Comparison of ENCODE assay signal across 10 cellular contexts in the genomic region with DNA sequence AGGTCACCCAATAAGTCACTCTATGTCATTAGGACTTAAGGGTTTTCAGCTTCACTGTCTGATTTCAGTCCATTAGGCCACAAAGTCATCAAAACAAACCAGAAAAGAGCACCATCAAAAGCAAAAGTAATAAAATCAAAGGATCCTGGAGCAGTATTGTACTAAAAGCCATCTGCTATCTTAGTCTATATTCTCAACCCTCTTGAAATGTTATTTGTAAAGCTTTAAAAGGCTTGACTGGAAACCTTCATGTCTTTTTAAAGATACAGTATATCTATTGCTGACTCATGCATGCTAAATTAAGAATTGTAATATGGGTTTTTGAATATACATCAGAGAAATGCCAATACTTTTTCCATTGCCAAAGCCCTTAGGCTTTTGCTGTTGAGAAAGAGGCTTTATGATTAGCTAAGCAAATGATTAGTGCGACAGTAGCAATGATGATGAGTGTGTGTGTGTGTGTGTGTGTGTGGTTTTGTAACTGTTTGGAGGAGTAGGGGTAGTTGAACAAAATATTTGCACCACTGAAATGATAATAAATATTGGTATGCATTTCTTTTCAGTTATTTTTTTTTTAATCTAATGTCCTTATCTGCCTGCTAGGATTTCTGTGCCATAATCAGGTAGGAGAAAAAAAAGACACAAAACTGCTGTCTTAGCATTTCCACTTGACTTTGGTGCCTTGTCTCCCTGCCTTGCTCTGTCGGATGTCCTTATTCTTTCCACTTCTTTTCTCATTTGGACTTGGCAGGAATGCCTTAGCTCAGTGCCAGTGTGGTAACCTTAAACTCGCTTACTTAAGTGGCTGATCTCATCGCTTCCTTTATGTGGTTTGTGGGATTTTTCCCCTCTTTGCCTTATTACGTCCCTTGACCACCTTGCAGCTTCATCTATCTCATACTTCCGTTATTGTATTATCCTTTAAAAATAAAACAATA.
DNase-seq lines count a peak whose midpoint lies in the region; ATAC-seq, FAIRE-seq and TF ChIP-seq lines count a peak whose summit lies in the region.
"Had no signal": no experiment of that assay in that cellular context is flagged by ENCODE, and none has a peak within 500 bp of the region (broad histone marks: within the 10 kb centered on the region; RNA-seq: fewer than 3 reads in every experiment).

No MANE protein-coding gene starts in this region.

- H2AK9ac ChIP-seq in IMR-90 (replicated peaks; ENCODE audit: low read depth, low read length, poor library complexity), result no peak overlapping the region

- H3K4ac ChIP-seq in IMR-90 (ENCODE audit: low read depth, low read length), result no peak overlapping the region

- intact Hi-C loops in IMR-90 (cut with micrococcal nuclease), result no loop called here
- intact Hi-C loops in PC-3 (cut with micrococcal nuclease), result no loop called here
- intact Hi-C loops in endothelial cell of umbilical vein (cut with micrococcal nuclease), result no loop called here
- intact Hi-C loops in uterus (cut with DNase I; ENCODE audit: low total_unique reads), result no loop called here

- no peak overlapping the region for H2BK20ac ChIP-seq in IMR-90 (ENCODE audit: low read depth, low read length)

- DNase-seq in IMR-90 (peak; percentile 78), PC-3 (peak; percentile 12), endothelial cell of umbilical vein (ENCODE audit: low read depth, low spot score) (peak; percentile 2), retinal pigment epithelial cell (ENCODE audit: low read depth) (peak; percentile 48), activated gamma-delta T cell treated with Interleukin-2 at 50 U/mL for 16 hours (no peak), cerebellar cortex (ENCODE audit: low spot score) (no peak), uterus (no peak)
- DNase-seq in activated CD4-positive, alpha-beta T cell treated with anti-CD3 and anti-CD28 coated beads for 1 hour, result no peak
- DNase-seq: NCI-H2081 had no signal

- in situ Hi-C loops in IMR-90 (cut with MboI; ENCODE audit: low sequenced_read_pairs), result no loop called here

- no peaks in the 10 kb centered on the region for H3K27me3 ChIP-seq in IMR-90 (ENCODE audit: control insufficient read depth, insufficient read depth, low read length)
- H3K27me3 ChIP-seq in PC-3 (ENCODE audit: low read length), result no peaks in the 10 kb centered on the region
- H3K27me3 ChIP-seq in endothelial cell of umbilical vein (ENCODE audit: control insufficient read depth in 2 of 2, insufficient read depth in 2 of 2, low read length in 2 of 2), result no peaks in the 10 kb centered on the region
- no peaks in the 10 kb centered on the region for H3K27me3 ChIP-seq in uterus

- ATAC-seq in IMR-90 (ENCODE audit: low read depth) (peak; percentile 33), PC-3 (no peak)

- H4K20me1 ChIP-seq in IMR-90 (ENCODE audit: insufficient read depth, low read length) (no peaks in the 10 kb centered on the region), PC-3 (ENCODE audit: low read length) (no peaks in the 10 kb centered on the region), endothelial cell of umbilical vein (replicated peaks; ENCODE audit: control insufficient read depth, extremely low read depth, insufficient read depth, low read length) (no peaks in the 10 kb centered on the region)

- H3K4me2 ChIP-seq in IMR-90 (ENCODE audit: low read depth, low read length), result no peak overlapping the region; the same call in 1 of the 2 replicates
- no peak overlapping the region for H3K4me2 ChIP-seq in PC-3 (ENCODE audit: low read length)
- no peak overlapping the region for H3K4me2 ChIP-seq in endothelial cell of umbilical vein (ENCODE audit: insufficient read depth, low read length)

- H2AFZ ChIP-seq in IMR-90 (replicated peaks; ENCODE audit: low read length, poor library complexity) (no peak overlapping the region), PC-3 (ENCODE audit: low read length) (no peak overlapping the region), endothelial cell of umbilical vein (ENCODE audit: low read depth, low read length) (no peak overlapping the region)

- H3K4me3 ChIP-seq in IMR-90 (ENCODE audit: insufficient read depth, low read depth, low read length) (no peak overlapping the region), PC-3 (ENCODE audit: low read length) (no peak overlapping the region), endothelial cell of umbilical vein (replicated peaks in 1 of 3; ENCODE audit: insufficient read depth in 1 of 3, low read depth in 1 of 3, low read length in 3 of 3) (no peak overlapping the region), retinal pigment epithelial cell (ENCODE audit: low read length) (no peak overlapping the region), uterus (no peak overlapping the region)
- H3K4me3 ChIP-seq: SK-N-MC had no signal

- dilution Hi-C loops in IMR-90 (cut with HindIII; ENCODE audit: low sequenced_read_pairs, unreplicated experiment) (no loop called here), endothelial cell of umbilical vein (cut with MboI; ENCODE audit: extremely low pct_ligation_motif_present, low sequenced_read_pairs) (no loop called here)

- H4K8ac ChIP-seq in IMR-90 (ENCODE audit: low read depth in 2 of 2, low read length in 2 of 2), result no peak overlapping the region

- no peak overlapping the region for H3K27ac ChIP-seq in IMR-90 (ENCODE audit: insufficient read depth, low read length)
- no peak overlapping the region for H3K27ac ChIP-seq in PC-3 (ENCODE audit: low read length)
- H3K27ac ChIP-seq in endothelial cell of umbilical vein (ENCODE audit: insufficient read depth, low read depth, low read length), result no peak overlapping the region
- no peak overlapping the region for H3K27ac ChIP-seq in uterus
- H3K27ac ChIP-seq: SK-N-MC had no signal

- no peak overlapping the region for H3K18ac ChIP-seq in IMR-90 (ENCODE audit: low read depth, low read length)

- no peaks in the 10 kb centered on the region for H3K9me2 ChIP-seq in PC-3 (replicated peaks; ENCODE audit: low read length)

- no peak overlapping the region for H2BK15ac ChIP-seq in IMR-90 (ENCODE audit: low read depth, low read length)

- CTCF ChIA-PET in IMR-90 (lab: Yijun Ruan, JAX) (no interaction called here), PC-3 (lab: Charles Lee) (no interaction called here), endothelial cell of umbilical vein (lab: Charles Lee) (interaction anchor here (1.7 to 2.0 kb wide), 2 partner anchors 9 to 70 kb away, joined by 4 to 5 read pairs; no protein-coding TSS in a partner anchor)

- H2BK5ac ChIP-seq in IMR-90 (ENCODE audit: low read depth, low read length, poor library complexity, severe bottlenecking), result no peak overlapping the region

- WGBS in IMR-90 (ENCODE audit: extremely low coverage in 2 of 2, insufficient read length in 1 of 2), 2 experiments, result no CpG with 5 or more reads among the region's 6 CpGs

- H2BK120ac ChIP-seq in IMR-90 (ENCODE audit: low read depth, low read length), result no peak overlapping the region

- peak overlapping the region; percentile 32; the same call in 1 of the 2 replicates for H4K5ac ChIP-seq in IMR-90 (ENCODE audit: low read depth, low read length)

- H3K23ac ChIP-seq in IMR-90 (ENCODE audit: low read depth, low read length), result no peak overlapping the region

- H3K9me1 ChIP-seq in IMR-90 (ENCODE audit: insufficient read depth, low read length) (no peaks in the 10 kb centered on the region), endothelial cell of umbilical vein (replicated peaks; ENCODE audit: control insufficient read depth, extremely low read depth, insufficient read depth, low read length) (no peaks in the 10 kb centered on the region)

- no peak overlapping the region for H3K9ac ChIP-seq in IMR-90 (ENCODE audit: low read depth, low read length)
- no peak overlapping the region for H3K9ac ChIP-seq in PC-3 (ENCODE audit: low read length)
- no peak overlapping the region for H3K9ac ChIP-seq in endothelial cell of umbilical vein (replicated peaks; ENCODE audit: extremely low read depth, insufficient read depth, low read length)

- no peak overlapping the region; the same call in 1 of the 2 replicates for H3K14ac ChIP-seq in IMR-90 (replicated peaks; ENCODE audit: low read depth, low read length)

- H3K4me1 ChIP-seq in IMR-90 (ENCODE audit: control insufficient read depth, insufficient read depth, low read length) (peaks cover 5% of the 10 kb centered on the region), PC-3 (ENCODE audit: insufficient read depth, low read length) (no peaks in the 10 kb centered on the region), endothelial cell of umbilical vein (ENCODE audit: control insufficient read depth, extremely low read depth, insufficient read depth, low read length) (no peaks in the 10 kb centered on the region), uterus (no peaks in the 10 kb centered on the region)

- no peaks in the 10 kb centered on the region for H3K79me1 ChIP-seq in IMR-90 (ENCODE audit: low read depth in 1 of 2, low read length in 2 of 2)

- H3K79me2 ChIP-seq in PC-3 (ENCODE audit: low read length), result no peaks in the 10 kb centered on the region
- no peaks in the 10 kb centered on the region for H3K79me2 ChIP-seq in endothelial cell of umbilical vein (ENCODE audit: control insufficient read depth, insufficient read depth, low read length)

- TF ChIP-seq CTCF in IMR-90 (conservative IDR thresholded peaks at IDR 0.05; ENCODE audit: low read depth, low read length), result no peak
- TF ChIP-seq CTCF in PC-3 (conservative IDR thresholded peaks at IDR 0.05; ENCODE audit: low read depth, low read length), result no peak
- no peak for TF ChIP-seq CTCF in endothelial cell of umbilical vein (IDR thresholded peaks at IDR 0.05; ENCODE audit: extremely low read depth in 1 of 2, insufficient read depth in 1 of 2, low read depth in 1 of 2, low read length in 2 of 2)
- no peak for TF ChIP-seq CTCF in retinal pigment epithelial cell (conservative IDR thresholded peaks at IDR 0.05; ENCODE audit: low read depth, low read length)
- TF ChIP-seq CTCF in uterus (IDR thresholded peaks at IDR 0.05), result no peak

- TF ChIP-seq POLR2A in IMR-90 (IDR thresholded peaks at IDR 0.05; ENCODE audit: low read depth, low read length), result no peak
- TF ChIP-seq POLR2A in endothelial cell of umbilical vein (IDR thresholded peaks at IDR 0.05; ENCODE audit: low read depth, low read length), result no peak
- no peak for TF ChIP-seq POLR2A in uterus (IDR thresholded peaks at IDR 0.05)

- no peak for TF ChIP-seq RAD21 in IMR-90 (IDR thresholded peaks at IDR 0.05; ENCODE audit: low read length)

- FAIRE-seq in endothelial cell of umbilical vein (lab: Jason Lieb, UNC), result no peak

- POLR2A ChIA-PET in IMR-90 (lab: Charles Lee; ENCODE audit: unreplicated experiment), result no interaction called here
- POLR2A ChIA-PET in PC-3 (lab: Charles Lee; ENCODE audit: unreplicated experiment), result no interaction called here
- POLR2A ChIA-PET in endothelial cell of umbilical vein (lab: Charles Lee), result no interaction called here

- H2AK5ac ChIP-seq in IMR-90 (ENCODE audit: low read depth, low read length), result no peak overlapping the region

- no peak overlapping the region for H3K56ac ChIP-seq in IMR-90 (ENCODE audit: extremely low read depth, insufficient read depth, low read length)

- H3K9me3 ChIP-seq in IMR-90 (ENCODE audit: control insufficient read depth, insufficient read depth, low read length) (no peaks in the 10 kb centered on the region), PC-3 (ENCODE audit: low read length) (no peaks in the 10 kb centered on the region), endothelial cell of umbilical vein (replicated peaks; ENCODE audit: control insufficient read depth, insufficient read depth, low read length) (no peaks in the 10 kb centered on the region), uterus (no peaks in the 10 kb centered on the region)

- no peaks in the 10 kb centered on the region for H3K36me3 ChIP-seq in IMR-90 (ENCODE audit: control insufficient read depth, insufficient read depth, low read length)
- no peaks in the 10 kb centered on the region for H3K36me3 ChIP-seq in PC-3 (ENCODE audit: low read depth, low read length)
- no peaks in the 10 kb centered on the region for H3K36me3 ChIP-seq in endothelial cell of umbilical vein (ENCODE audit: control insufficient read depth in 2 of 2, extremely low read depth in 1 of 2, insufficient read depth in 2 of 2, low read length in 2 of 2)
- no peaks in the 10 kb centered on the region for H3K36me3 ChIP-seq in uterus

- no peak overlapping the region for H4K91ac ChIP-seq in IMR-90 (ENCODE audit: insufficient read depth, low read depth, low read length)

- no peaks in the 10 kb centered on the region for H3F3A ChIP-seq in PC-3 (ENCODE audit: low read length, unreplicated experiment)

- no TSS peak for BruUV-seq in IMR-90 (replicated peaks; lab: Mats Ljungman, UMichigan)
- no TSS peak for BruUV-seq in PC-3 (replicated peaks; lab: Mats Ljungman, UMichigan)
- BruUV-seq in endothelial cell of umbilical vein (replicated peaks; lab: Mats Ljungman, UMichigan), result no TSS peak

Comparison
In these comparisons a context has a peak if more than half of its experiments do, and no peak if none do; other contexts are left out.
1. DNase-seq: peak in IMR-90 (single experiment), PC-3 (single experiment), endothelial cell of umbilical vein (single experiment) and retinal pigment epithelial cell (single experiment); none in activated CD4-positive, alpha-beta T cell treated with anti-CD3 and anti-CD28 coated beads for 1 hour (single experiment), activated gamma-delta T cell treated with Interleukin-2 at 50 U/mL for 16 hours (single experiment), cerebellar cortex (single experiment) and uterus (0 of 2).